Comparison of ENCODE assay signal across 8 cellular contexts in the genomic region with DNA sequence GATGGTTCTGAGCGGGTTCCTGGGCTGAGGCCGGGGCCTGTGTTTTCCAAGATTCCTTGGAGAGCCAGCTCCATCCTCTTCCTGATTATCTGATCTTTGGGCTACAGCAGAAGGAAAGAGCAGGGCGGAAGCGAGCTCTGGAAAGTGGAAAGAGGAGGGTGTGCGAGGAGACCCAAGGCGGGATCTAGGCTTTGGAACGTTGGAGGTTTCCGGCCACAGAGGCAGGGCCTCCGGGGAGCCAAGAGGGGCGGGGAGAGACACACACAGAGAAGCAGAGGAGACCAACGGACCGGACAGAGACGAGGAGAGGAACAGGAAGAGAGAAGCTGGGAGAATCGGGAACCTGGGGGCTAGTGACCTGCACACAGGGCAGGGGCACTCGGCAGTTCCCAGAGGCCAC. TPM values are rescaled to one million over a fixed set of nuclear protein-coding genes. Genes with fewer than 3 reads are reported as not detected.
DNase-seq lines count a peak whose midpoint lies in the region; FAIRE-seq and TF ChIP-seq lines count a peak whose summit lies in the region.

A gene with protein sequence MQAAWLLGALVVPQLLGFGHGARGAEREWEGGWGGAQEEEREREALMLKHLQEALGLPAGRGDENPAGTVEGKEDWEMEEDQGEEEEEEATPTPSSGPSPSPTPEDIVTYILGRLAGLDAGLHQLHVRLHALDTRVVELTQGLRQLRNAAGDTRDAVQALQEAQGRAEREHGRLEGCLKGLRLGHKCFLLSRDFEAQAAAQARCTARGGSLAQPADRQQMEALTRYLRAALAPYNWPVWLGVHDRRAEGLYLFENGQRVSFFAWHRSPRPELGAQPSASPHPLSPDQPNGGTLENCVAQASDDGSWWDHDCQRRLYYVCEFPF (plus strand): TSS at position 296 of the 400 bp plus-strand sequence. CDS start 162 bp downstream, outside the sequence.

- DNase-seq in CD1c-positive myeloid dendritic cell (ENCODE audit: extremely low spot score) (peak; percentile 31), NOMO-1 (lab: John Stamatoyannopoulos, UW; ENCODE audit: unreplicated experiment in 2 of 2) (peak; percentile 66 to 74), dorsolateral prefrontal cortex (no peak), mucosa of gallbladder (ENCODE audit: low spot score) (peak; percentile 46), GM12892 (ENCODE audit: insufficient read length) (no peak), HTR-8/SVneo (ENCODE audit: insufficient read length, low spot score) (no peak), HPDE6-E6E7 (ENCODE audit: extremely low spot score) (no peak), NCI-H345 (lab: John Stamatoyannopoulos, UW) (no peak)

- intact Hi-C loops in dorsolateral prefrontal cortex (cut with DNase I) = loop anchor here in 1 of 2 donors (5.0 kb wide), 1 partner anchor 384 kb away; a partner anchor contains a TSS

- H3K27me3 ChIP-seq in dorsolateral prefrontal cortex = peaks cover 0 to 3% (median 0%) of the 10 kb centered on the region in 45 donors

- H3K4me3 ChIP-seq in dorsolateral prefrontal cortex = peak within 1 kb of the TSS; percentile 31 to 93 (median 84)

- no peak for TF ChIP-seq CTCF in dorsolateral prefrontal cortex (IDR thresholded peaks at IDR 0.05 in 54 of 56, conservative IDR thresholded peaks at IDR 0.05 in 2 of 56; ENCODE audit: low read depth in 1 of 56, partially characterized antibody in 56 of 56)

- TF ChIP-seq POLR2A in GM12892 (IDR thresholded peaks at IDR 0.05; ENCODE audit: low read depth, low read length) = no peak

- FAIRE-seq in GM12892 (lab: Jason Lieb, UNC) (no peak), HTR-8/SVneo (lab: Jason Lieb, UNC) (no peak)

- peak within 1 kb of the TSS in 48 of 59 donors; percentile 10 to 85 (median 69) for H3K27ac ChIP-seq in dorsolateral prefrontal cortex

RNA-seq across cellular contexts. Expression of the gene that starts here (rescaled TPM):
- 10 to 100 TPM in 2 of 120 experiments, 1 to 10 TPM in 118; 3.2 to 10.3 (median 6.5) TPM for total RNA-seq in dorsolateral prefrontal cortex
- 15.1 TPM for total RNA-seq in mucosa of gallbladder
- polyA plus RNA-seq in GM12892 (2012; ENCODE audit: missing spikeins) = not detected

Comparison
In these comparisons a context has a peak if more than half of its experiments do, and no peak if none do; other contexts are left out.
1. DNase-seq: peak in CD1c-positive myeloid dendritic cell (single experiment), NOMO-1 (2 of 2) and mucosa of gallbladder (single experiment); none in dorsolateral prefrontal cortex (0 of 10), GM12892 (single experiment), HTR-8/SVneo (single experiment), HPDE6-E6E7 (single experiment) and NCI-H345 (single experiment).